ENCODE assay signal across 23 cellular contexts in genomic region chrX:67384403-67384802, GRCh38.
DNase-seq lines count a peak whose midpoint lies in the region; ATAC-seq and TF ChIP-seq lines count a peak whose summit lies in the region.
"Had no signal": no experiment of that assay in that cellular context is flagged by ENCODE, and none has a peak within 500 bp of the region (broad histone marks: within the 10 kb centered on the region; RNA-seq: fewer than 3 reads in every experiment).

No MANE protein-coding gene starts in this region.

- H3K36me3 Mint-ChIP-seq in GM23338 (ENCODE audit: low read depth) (peaks cover 2% of the 10 kb centered on the region; the same call in 1 of the 3 replicates), WTC11 (no peaks in the 10 kb centered on the region; the same call in none of the 2 replicates)
- no peaks in the 10 kb centered on the region for H3K36me3 Mint-ChIP-seq in activated CD4-positive, alpha-beta T cell treated with anti-CD3 and anti-CD28 coated beads for 36 hours (ENCODE audit: low read depth)
- H3K36me3 Mint-ChIP-seq: CD4-positive, alpha-beta memory T cell had no signal

- H3K56ac ChIP-seq in mesendoderm (ENCODE audit: low read length), result no peak overlapping the region

- H3K4me1 ChIP-seq in GM23338 (ENCODE audit: insufficient read depth) (no peaks in the 10 kb centered on the region), mesendoderm (ENCODE audit: control insufficient read depth, low read depth, low read length) (no peaks in the 10 kb centered on the region), uterus (no peaks in the 10 kb centered on the region)
- H3K4me1 ChIP-seq: A549; BE2C; BLaER1 treated with 17β-estradiol and CSF1 and Interleukin-3, amounts not matched to agents 10 nM and 100 nM; HAP-1 had no signal

- H3K36me3 ChIP-seq in GM23338 (ENCODE audit: insufficient read depth), result no peaks in the 10 kb centered on the region
- H3K36me3 ChIP-seq in mesendoderm (ENCODE audit: control insufficient read depth, insufficient read depth, low read length), result no peaks in the 10 kb centered on the region
- H3K36me3 ChIP-seq in uterus, result no peaks in the 10 kb centered on the region
- H3K36me3 ChIP-seq: BE2C; BLaER1 treated with 17β-estradiol and CSF1 and Interleukin-3, amounts not matched to agents 10 nM and 100 nM; HAP-1 had no signal

- no peaks in the 10 kb centered on the region for H3K9me2 ChIP-seq in GM23338 (ENCODE audit: insufficient read depth)

- H3K9me3 Mint-ChIP-seq in GM23338, result peaks cover 8% of the 10 kb centered on the region; the same call in 2 of the 3 replicates
- H3K9me3 Mint-ChIP-seq in WTC11, result peaks cover 19% of the 10 kb centered on the region
- peaks cover 2% of the 10 kb centered on the region for H3K9me3 Mint-ChIP-seq in activated CD4-positive, alpha-beta T cell treated with anti-CD3 and anti-CD28 coated beads for 36 hours (ENCODE audit: low read depth)
- H3K9me3 Mint-ChIP-seq: HFFc6 had no signal

- no peak overlapping the region for H3K4me3 ChIP-seq in GM23338
- no peak overlapping the region for H3K4me3 ChIP-seq in mesendoderm (ENCODE audit: low read length)
- no peak overlapping the region for H3K4me3 ChIP-seq in uterus
- H3K4me3 ChIP-seq: A549; BLaER1 treated with 17β-estradiol and CSF1 and Interleukin-3, amounts not matched to agents 10 nM and 100 nM; GM12878; HAP-1 had no signal

- no peak overlapping the region for H3K27ac ChIP-seq in GM23338 (ENCODE audit: low read depth)
- H3K27ac ChIP-seq in mesendoderm (ENCODE audit: low read depth, low read length), result no peak overlapping the region
- no peak overlapping the region for H3K27ac ChIP-seq in uterus
- H3K27ac ChIP-seq: A549; BLaER1 treated with 17β-estradiol and CSF1 and Interleukin-3, amounts not matched to agents 10 nM and 100 nM had no signal

- no peak overlapping the region for H3K18ac ChIP-seq in mesendoderm (ENCODE audit: low read length)

- H3K4me1 Mint-ChIP-seq in GM23338, result no peaks in the 10 kb centered on the region
- H3K4me1 Mint-ChIP-seq in WTC11, result peaks cover 5% of the 10 kb centered on the region; the same call in 1 of the 2 replicates
- H3K4me1 Mint-ChIP-seq in activated CD4-positive, alpha-beta T cell treated with anti-CD3 and anti-CD28 coated beads for 36 hours, result no peaks in the 10 kb centered on the region
- H3K4me1 Mint-ChIP-seq: CD4-positive, alpha-beta memory T cell had no signal

- H3K79me2 ChIP-seq in GM23338 (replicated peaks; ENCODE audit: insufficient read depth), result no peaks in the 10 kb centered on the region
- H3K79me2 ChIP-seq in mesendoderm (ENCODE audit: control insufficient read depth, insufficient read depth, low read length), result no peaks in the 10 kb centered on the region

- no peaks in the 10 kb centered on the region for H3K9me3 ChIP-seq in uterus
- H3K9me3 ChIP-seq: A549, BE2C, HAP-1 had no signal

- POLR2A ChIA-PET in WTC11 (lab: Charles Lee), result no interaction called here
- POLR2A ChIA-PET in activated CD4-positive, alpha-beta T cell treated with anti-CD3 and anti-CD28 coated beads for 36 hours (lab: Charles Lee), result no interaction called here

- CTCF ChIA-PET in WTC11 (lab: Charles Lee), result no interaction called here
- CTCF ChIA-PET in activated CD4-positive, alpha-beta T cell treated with anti-CD3 and anti-CD28 coated beads for 36 hours (lab: Charles Lee), result no interaction called here

- no peak for TF ChIP-seq POLR2A in uterus (IDR thresholded peaks at IDR 0.05)

- TF ChIP-seq CTCF in GM23338 (conservative IDR thresholded peaks at IDR 0.05; ENCODE audit: low read depth in 2 of 2) (no peak), WTC11 (IDR thresholded peaks at IDR 0.05) (no peak), uterus (IDR thresholded peaks at IDR 0.05) (no peak)

- no peaks in the 10 kb centered on the region for H3K27me3 ChIP-seq in GM23338 (ENCODE audit: insufficient read depth)
- no peaks in the 10 kb centered on the region for H3K27me3 ChIP-seq in mesendoderm (ENCODE audit: insufficient read depth, low read length, poor library complexity)
- H3K27me3 ChIP-seq in uterus, result no peaks in the 10 kb centered on the region
- H3K27me3 ChIP-seq: BE2C had no signal

- no peaks in the 10 kb centered on the region for H3F3A ChIP-seq in GM23338 (replicated peaks; ENCODE audit: low read depth)

- no peak overlapping the region for H2BK5ac ChIP-seq in mesendoderm (ENCODE audit: low read length)

- no peak overlapping the region for H3K4me3 Mint-ChIP-seq in GM23338
- H3K4me3 Mint-ChIP-seq in WTC11, result no peak overlapping the region
- no peak overlapping the region for H3K4me3 Mint-ChIP-seq in activated CD4-positive, alpha-beta T cell treated with anti-CD3 and anti-CD28 coated beads for 36 hours
- H3K4me3 Mint-ChIP-seq: CD4-positive, alpha-beta memory T cell; HFFc6 had no signal

- H3K27ac Mint-ChIP-seq in GM23338, result no peak overlapping the region
- H3K27ac Mint-ChIP-seq in WTC11, result peak overlapping the region; percentile 83; the same call in 1 of the 2 replicates
- H3K27ac Mint-ChIP-seq in activated CD4-positive, alpha-beta T cell treated with anti-CD3 and anti-CD28 coated beads for 36 hours, result no peak overlapping the region
- H3K27ac Mint-ChIP-seq: CD4-positive, alpha-beta memory T cell; HFFc6 had no signal

- H3K9ac ChIP-seq in mesendoderm (ENCODE audit: low read length), result no peak overlapping the region
- H3K9ac ChIP-seq: BLaER1 treated with 17β-estradiol and CSF1 and Interleukin-3, amounts not matched to agents 10 nM and 100 nM had no signal

- no peak overlapping the region for H2AK5ac ChIP-seq in mesendoderm (ENCODE audit: low read length)

- H3K79me1 ChIP-seq in mesendoderm (ENCODE audit: low read length), result no peaks in the 10 kb centered on the region

- ATAC-seq in GM23338, result 0 out of 3 replicates have a peak, but pooled peaks have one; percentile 49
- ATAC-seq in WTC11, result peak; percentile 76
- ATAC-seq in activated CD4-positive, alpha-beta T cell treated with anti-CD3 and anti-CD28 coated beads for 36 hours, result no peak
- no peak for ATAC-seq in GM18520 (IDR thresholded peaks at IDR 0.05; ENCODE audit: unreplicated experiment)
- ATAC-seq: A549, GM12878 had no signal

- H3K4ac ChIP-seq in mesendoderm (ENCODE audit: low read depth, low read length), result no peak overlapping the region

- H4K20me1 ChIP-seq in GM23338 (replicated peaks; ENCODE audit: insufficient read depth), result no peaks in the 10 kb centered on the region
- H4K20me1 ChIP-seq: BLaER1 treated with 17β-estradiol and CSF1 and Interleukin-3, amounts not matched to agents 10 nM and 100 nM had no signal

- H3K4me2 ChIP-seq in GM23338, result no peak overlapping the region
- no peak overlapping the region for H3K4me2 ChIP-seq in mesendoderm (ENCODE audit: low read length)
- H3K4me2 ChIP-seq: A549; BLaER1 treated with 17β-estradiol and CSF1 and Interleukin-3, amounts not matched to agents 10 nM and 100 nM had no signal

- WGBS in mesendoderm (ENCODE audit: extremely low coverage, insufficient coverage, low lambda C conversion rate), result no CpG with 5 or more reads among the region's 2 CpGs

- no peak overlapping the region for H4K5ac ChIP-seq in mesendoderm (ENCODE audit: low read length)

- H2BK15ac ChIP-seq in mesendoderm (replicated peaks; ENCODE audit: low read depth), result no peak overlapping the region

- no peak overlapping the region for H3K23ac ChIP-seq in mesendoderm (ENCODE audit: low read length)

- H4K8ac ChIP-seq in mesendoderm (ENCODE audit: low read depth, low read length), result no peak overlapping the region

- H3K27me3 Mint-ChIP-seq in GM23338 (ENCODE audit: insufficient read depth, low read depth, poor library complexity) (peaks cover under 1% of the 10 kb centered on the region), WTC11 (ENCODE audit: low read depth) (no peaks in the 10 kb centered on the region)
- H3K27me3 Mint-ChIP-seq in activated CD4-positive, alpha-beta T cell treated with anti-CD3 and anti-CD28 coated beads for 36 hours, result no peaks in the 10 kb centered on the region
- H3K27me3 Mint-ChIP-seq: CD4-positive, alpha-beta memory T cell had no signal

- intact Hi-C loops in activated CD4-positive, alpha-beta T cell treated with anti-CD3 and anti-CD28 coated beads for 36 hours (cut with DNase I, micrococcal nuclease), result no loop called here
- intact Hi-C loops in uterus (cut with DNase I; ENCODE audit: low total_unique reads), result no loop called here

- H2AFZ ChIP-seq in GM23338, result no peak overlapping the region

- H2BK120ac ChIP-seq in mesendoderm (ENCODE audit: low read depth, low read length), result no peak overlapping the region

- DNase-seq in GM23338 (ENCODE audit: low spot score), result peak; percentile 20
- DNase-seq in WTC11 (ENCODE audit: low spot score), result no peak
- DNase-seq in iPS DF 19.7 (ENCODE audit: low read depth, low spot score), result peak; percentile 5
- DNase-seq in mesendoderm, result peak; percentile 53
- no peak for DNase-seq in activated CD4-positive, alpha-beta T cell treated with anti-CD3 and anti-CD28 coated beads for 36 hours
- DNase-seq in GM03348 (ENCODE audit: low spot score), result no peak
- no peak for DNase-seq in uterus
- DNase-seq: 8988T; ACHN; AML-193; BE2C; Calu3; CD4-positive, alpha-beta memory T cell; COR-L47; DMS53; DMS79 treated with DMSO at 0.1 percent for 48 hours; GOT3; HFFc6 had no signal

TF ChIP-seq in GM23338, 12 proteins besides CTCF, POLR2A, EP300 and RAD21 (continues in another document):
- TF ChIP-seq NANOG (IDR thresholded peaks at IDR 0.05; ENCODE audit: borderline replicate concordance) (no peak), CREB1 (CRISPR knock-in tag; IDR thresholded peaks at IDR 0.05; ENCODE audit: low read depth) (no peak), EZH2 (IDR thresholded peaks at IDR 0.05; ENCODE audit: low read depth, unreplicated experiment) (no peak), ZNF114 (CRISPR knock-in tag; IDR thresholded peaks at IDR 0.05) (no peak), POLR2AphosphoS5 (IDR thresholded peaks at IDR 0.05; ENCODE audit: low read depth) (no peak)

TF ChIP-seq in WTC11, 78 proteins besides CTCF, POLR2A, EP300 and RAD21 (continues in another document):
- TF ChIP-seq ELF4 (CRISPR knock-in tag; IDR thresholded peaks at IDR 0.05; ENCODE audit: low read depth) (no peak), ZMAT4 (CRISPR knock-in tag; IDR thresholded peaks at IDR 0.05) (no peak)

Comparison
In these comparisons a context has a peak if more than half of its experiments do, and no peak if none do; other contexts are left out.
1. ATAC-seq: peak in GM23338 (single experiment) and WTC11 (single experiment); none in activated CD4-positive, alpha-beta T cell treated with anti-CD3 and anti-CD28 coated beads for 36 hours (single experiment) and GM18520 (single experiment).
2. DNase-seq: peak in GM23338 (single experiment), iPS DF 19.7 (single experiment) and mesendoderm (single experiment); none in WTC11 (single experiment), activated CD4-positive, alpha-beta T cell treated with anti-CD3 and anti-CD28 coated beads for 36 hours (single experiment), GM03348 (single experiment) and uterus (0 of 2).